13 cellular contexts compared by ENCODE assay signal in genomic region chr10:124353896-124354295, GRCh38.
DNase-seq lines count a peak whose midpoint lies in the region; ATAC-seq and TF ChIP-seq lines count a peak whose summit lies in the region.
"Had no signal": no experiment of that assay in that cellular context is flagged by ENCODE, and none has a peak within 500 bp of the region (broad histone marks: within the 10 kb centered on the region; RNA-seq: fewer than 3 reads in every experiment).

No MANE protein-coding gene starts in this region.

- no peaks in the 10 kb centered on the region for H3K36me3 Mint-ChIP-seq in activated naive CD8-positive, alpha-beta T cell
- H3K36me3 Mint-ChIP-seq in activated naive CD8-positive, alpha-beta T cell treated with anti-CD3 and anti-CD28 coated beads for 36 hours, result no peaks in the 10 kb centered on the region
- peaks cover 2% of the 10 kb centered on the region for H3K36me3 Mint-ChIP-seq in T-helper 17 cell (ENCODE audit: low read depth)
- H3K36me3 Mint-ChIP-seq in natural killer cell, result no peaks in the 10 kb centered on the region
- H3K36me3 Mint-ChIP-seq: activated CD8-positive, alpha-beta memory T cell treated with anti-CD3 and anti-CD28 coated beads, Interleukin-2, amount 10 ng/mL, durations not matched to agents 7 days and 5 days had no signal

- H3K4me3 Mint-ChIP-seq in activated naive CD8-positive, alpha-beta T cell, result peak overlapping the region; percentile 88
- no peak overlapping the region for H3K4me3 Mint-ChIP-seq in activated naive CD8-positive, alpha-beta T cell treated with anti-CD3 and anti-CD28 coated beads for 36 hours
- H3K4me3 Mint-ChIP-seq in T-helper 17 cell (peak overlapping the region; percentile 85), natural killer cell (peak overlapping the region; percentile 84)

- ATAC-seq in T-helper 17 cell (no peak), natural killer cell (no peak), HG03521 (IDR thresholded peaks at IDR 0.05; ENCODE audit: unreplicated experiment) (no peak)
- ATAC-seq: GM12878 had no signal

- no peak for DNase-seq in activated naive CD8-positive, alpha-beta T cell treated with anti-CD3 and anti-CD28 coated beads for 36 hours
- DNase-seq in T-helper 17 cell (no peak), natural killer cell (no peak), NOMO-1 treated with dmso at 0.1 percent for 144 hours (lab: John Stamatoyannopoulos, UW; ENCODE audit: unreplicated experiment) (no peak)
- no peak for DNase-seq in stimulated activated CD4-positive, alpha-beta T cell treated with anti-CD3 and anti-CD28 coated beads, Interleukin-12 subunit alpha, Interleukin-12 subunit beta, amount 100 ng/mL, for 4 hours
- DNase-seq: activated CD8-positive, alpha-beta memory T cell treated with anti-CD3 and anti-CD28 coated beads, Interleukin-2, amount 10 ng/mL, durations not matched to agents 7 days and 5 days; AML-193; NCI-H187 treated with DMSO at 0.1 percent for 48 hours; NCI-H446 treated with DMSO at 0.1 percent for 48 hours; WERI-Rb-1 had no signal

- H3K9me3 Mint-ChIP-seq in activated naive CD8-positive, alpha-beta T cell (ENCODE audit: low read depth), result no peaks in the 10 kb centered on the region
- H3K9me3 Mint-ChIP-seq in activated naive CD8-positive, alpha-beta T cell treated with anti-CD3 and anti-CD28 coated beads for 36 hours, result peaks cover 3% of the 10 kb centered on the region
- no peaks in the 10 kb centered on the region for H3K9me3 Mint-ChIP-seq in natural killer cell

- intact Hi-C loops in natural killer cell (cut with micrococcal nuclease), result no loop called here

- H3K27ac Mint-ChIP-seq in activated naive CD8-positive, alpha-beta T cell, result no peak overlapping the region
- no peak overlapping the region for H3K27ac Mint-ChIP-seq in activated naive CD8-positive, alpha-beta T cell treated with anti-CD3 and anti-CD28 coated beads for 36 hours
- H3K27ac Mint-ChIP-seq in T-helper 17 cell, result peak overlapping the region; percentile 27
- H3K27ac Mint-ChIP-seq in natural killer cell, result peak overlapping the region in 1 of 2 donors; percentile 79
- H3K27ac Mint-ChIP-seq: activated CD8-positive, alpha-beta memory T cell treated with anti-CD3 and anti-CD28 coated beads, Interleukin-2, amount 10 ng/mL, durations not matched to agents 7 days and 5 days had no signal

- H3K4me1 Mint-ChIP-seq in activated naive CD8-positive, alpha-beta T cell (ENCODE audit: low read depth), result peaks cover 13% of the 10 kb centered on the region
- H3K4me1 Mint-ChIP-seq in activated naive CD8-positive, alpha-beta T cell treated with anti-CD3 and anti-CD28 coated beads for 36 hours, result peaks cover 13% of the 10 kb centered on the region
- H3K4me1 Mint-ChIP-seq in T-helper 17 cell, result peaks cover 4% of the 10 kb centered on the region
- H3K4me1 Mint-ChIP-seq in natural killer cell, result peaks cover 8 to 14% of the 10 kb centered on the region in 2 donors

- no peaks in the 10 kb centered on the region for H3K9me3 ChIP-seq in T-helper 17 cell (ENCODE audit: control insufficient read depth, low read length, poor library complexity, severe bottlenecking)

- no peak for TF ChIP-seq CTCF in natural killer cell (IDR thresholded peaks at IDR 0.05)

- peaks cover 1% of the 10 kb centered on the region for H3K27me3 Mint-ChIP-seq in activated naive CD8-positive, alpha-beta T cell
- H3K27me3 Mint-ChIP-seq in activated naive CD8-positive, alpha-beta T cell treated with anti-CD3 and anti-CD28 coated beads for 36 hours, result peaks cover 8% of the 10 kb centered on the region
- H3K27me3 Mint-ChIP-seq in T-helper 17 cell (peaks cover 26% of the 10 kb centered on the region), natural killer cell (ENCODE audit: low read depth in 2 of 2) (peaks cover 18 to 20% of the 10 kb centered on the region in 2 donors)
